ENCODE assay signal across 20 cellular contexts in the genomic region with DNA sequence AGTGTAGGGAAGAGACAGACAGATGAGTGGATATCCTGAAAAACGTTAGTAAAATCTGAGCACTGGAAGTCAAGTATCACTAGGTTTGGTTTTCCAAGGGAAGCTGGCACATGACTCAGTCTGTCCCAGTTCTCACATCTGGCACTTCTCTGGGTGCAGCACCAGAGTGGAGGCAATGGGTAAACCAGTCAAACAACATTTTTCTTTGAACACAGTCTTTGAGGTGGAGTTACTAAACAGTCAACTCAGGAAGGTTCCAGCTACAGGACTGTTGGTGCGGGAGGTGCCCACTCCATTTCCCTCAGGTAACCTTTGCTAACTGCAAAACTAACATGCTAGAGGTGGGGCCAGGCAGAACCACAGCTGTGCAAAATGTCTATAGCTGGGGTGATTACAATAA.
DNase-seq lines count a peak whose midpoint lies in the region; ATAC-seq and TF ChIP-seq lines count a peak whose summit lies in the region.
"Had no signal": no experiment of that assay in that cellular context is flagged by ENCODE, and none has a peak within 500 bp of the region (broad histone marks: within the 10 kb centered on the region; RNA-seq: fewer than 3 reads in every experiment).

No MANE protein-coding gene starts in this region.

- H4K20me1 ChIP-seq in PC-3 (ENCODE audit: low read length): no peaks in the 10 kb centered on the region

- H3K4me1 Mint-ChIP-seq in endothelial cell (ENCODE audit: unreplicated experiment): peaks cover 15% of the 10 kb centered on the region
- H3K4me1 Mint-ChIP-seq: T-cell had no signal

- H2AFZ ChIP-seq in PC-3 (ENCODE audit: low read length): 0 out of 2 replicates have a peak overlapping the region, but pooled peaks have one; percentile 16

- DNase-seq in DMS53 treated with DMSO at 0.1 percent for 48 hours (lab: John Stamatoyannopoulos, UW; ENCODE audit: unreplicated experiment) (peak; percentile 32), PC-3 (peak; percentile 93), mucosa of gallbladder (ENCODE audit: low spot score) (peak; percentile 53), endothelial cell (ENCODE audit: low spot score) (no peak), NCI-H1436 (lab: John Stamatoyannopoulos, UW) (no peak), SJCRH30 (no peak)
- DNase-seq: activated CD4-positive, alpha-beta T cell treated with anti-CD3 and anti-CD28 coated beads, Interleukin-2, amount 50 U/mL, for 48 hours; activated naive CD4-positive, alpha-beta T cell; C1 segment of cervical spinal cord; effector CD8-positive, alpha-beta T cell; heart left ventricle; mesendoderm; NCI-H187; nephron progenitor cell; Right ventricle myocardium superior; T-cell had no signal

- no peaks in the 10 kb centered on the region for H3K9me3 Mint-ChIP-seq in endothelial cell (ENCODE audit: unreplicated experiment)
- H3K9me3 Mint-ChIP-seq: nephron progenitor cell, T-cell had no signal

- H3K4me3 ChIP-seq in PC-3 (ENCODE audit: low read length): no peak overlapping the region
- H3K4me3 ChIP-seq in esophagus (ENCODE audit: low read depth in 1 of 2, low read length in 2 of 2): no peak overlapping the region
- H3K4me3 ChIP-seq in SJCRH30: no peak overlapping the region
- H3K4me3 ChIP-seq: heart left ventricle had no signal

- POLR2A ChIA-PET in PC-3 (lab: Charles Lee; ENCODE audit: unreplicated experiment): no interaction called here

- CTCF ChIA-PET in PC-3 (lab: Charles Lee): no interaction called here

- no peak overlapping the region for H3K27ac Mint-ChIP-seq in endothelial cell (ENCODE audit: unreplicated experiment)
- H3K27ac Mint-ChIP-seq: nephron progenitor cell, progenitor cell of endocrine pancreas, T-cell had no signal

- intact Hi-C loops in PC-3 (cut with micrococcal nuclease): no loop called here

- no peak overlapping the region for H3K4me3 Mint-ChIP-seq in endothelial cell (ENCODE audit: unreplicated experiment)
- H3K4me3 Mint-ChIP-seq: nephron progenitor cell, T-cell had no signal

- peak overlapping the region; percentile 43 for H3K9ac ChIP-seq in PC-3 (ENCODE audit: low read length)

- TSS peak; percentile 18 for BruUV-seq in PC-3 (replicated peaks; lab: Mats Ljungman, UMichigan)

- ATAC-seq in PC-3: peak; percentile 91
- ATAC-seq in GM21447 (IDR thresholded peaks at IDR 0.05; ENCODE audit: unreplicated experiment): no peak
- ATAC-seq: heart left ventricle, T-cell had no signal

- H3F3A ChIP-seq in PC-3 (ENCODE audit: low read length, unreplicated experiment): no peaks in the 10 kb centered on the region

- H3K4me1 ChIP-seq in PC-3 (ENCODE audit: insufficient read depth, low read length) (peaks cover 35% of the 10 kb centered on the region), esophagus (ENCODE audit: control insufficient read depth in 2 of 2, insufficient read depth in 2 of 2, low read length in 1 of 2) (peaks cover 0 to 9% of the 10 kb centered on the region in 2 donors), SJCRH30 (no peaks in the 10 kb centered on the region)
- H3K4me1 ChIP-seq: heart left ventricle had no signal

- H3K36me3 ChIP-seq in PC-3 (ENCODE audit: low read depth, low read length): no peaks in the 10 kb centered on the region
- H3K36me3 ChIP-seq in esophagus (ENCODE audit: control insufficient read depth in 2 of 2, insufficient read depth in 2 of 2, low read length in 1 of 2): no peaks in the 10 kb centered on the region
- no peaks in the 10 kb centered on the region for H3K36me3 ChIP-seq in SJCRH30

- TF ChIP-seq CTCF in PC-3 (conservative IDR thresholded peaks at IDR 0.05; ENCODE audit: low read depth, low read length): no peak
- no peak for TF ChIP-seq CTCF in endothelial cell (IDR thresholded peaks at IDR 0.05; ENCODE audit: unreplicated experiment)

- peak overlapping the region; percentile 58 for H3K4me2 ChIP-seq in PC-3 (ENCODE audit: low read length)

- H3K79me2 ChIP-seq in PC-3 (ENCODE audit: low read length): no peaks in the 10 kb centered on the region

- WGBS in esophagus, 2 donors: 38 to 43% methylated on average over 2 of the region's 2 CpGs

- H3K27me3 ChIP-seq in PC-3 (ENCODE audit: low read length) (no peaks in the 10 kb centered on the region), esophagus (ENCODE audit: control insufficient read depth in 1 of 2, insufficient read depth in 2 of 2, low read length in 2 of 2) (no peaks in the 10 kb centered on the region), SJCRH30 (no peaks in the 10 kb centered on the region)
- H3K27me3 ChIP-seq: heart left ventricle had no signal

- H3K27ac ChIP-seq in PC-3 (ENCODE audit: low read length) (peak overlapping the region; percentile 84), esophagus (ENCODE audit: low read depth in 2 of 2, low read length in 1 of 2) (peak overlapping the region; percentile 81 to 84), SJCRH30 (no peak overlapping the region)
- H3K27ac ChIP-seq: heart left ventricle, VCaP had no signal

- no peaks in the 10 kb centered on the region for H3K36me3 Mint-ChIP-seq in endothelial cell (ENCODE audit: low read depth, unreplicated experiment)
- H3K36me3 Mint-ChIP-seq: T-cell had no signal

- no peaks in the 10 kb centered on the region for H3K9me3 ChIP-seq in PC-3 (ENCODE audit: low read length)
- H3K9me3 ChIP-seq in esophagus (ENCODE audit: control insufficient read depth in 2 of 2, insufficient read depth in 1 of 2, low read depth in 1 of 2, low read length in 1 of 2): no peaks in the 10 kb centered on the region
- no peaks in the 10 kb centered on the region for H3K9me3 ChIP-seq in SJCRH30 (replicated peaks)
- H3K9me3 ChIP-seq: heart left ventricle had no signal

- H3K9me2 ChIP-seq in PC-3 (replicated peaks; ENCODE audit: low read length): no peaks in the 10 kb centered on the region

- no peaks in the 10 kb centered on the region for H3K27me3 Mint-ChIP-seq in endothelial cell (ENCODE audit: unreplicated experiment)
- H3K27me3 Mint-ChIP-seq: progenitor cell of endocrine pancreas had no signal

Comparison
In these comparisons a context has a peak if more than half of its experiments do, and no peak if none do; other contexts are left out.
1. DNase-seq: peak in DMS53 treated with DMSO at 0.1 percent for 48 hours (single experiment), PC-3 (single experiment) and mucosa of gallbladder (single experiment); none in endothelial cell (single experiment), NCI-H1436 (single experiment) and SJCRH30 (0 of 2).